17 cellular contexts compared by ENCODE assay signal in genomic region chr5:58241383-58241782, GRCh38.
A peak's percentile ranks its signal among the peaks of the same experiment; 100 is the strongest.
DNase-seq lines count a peak whose midpoint lies in the region; ATAC-seq and TF ChIP-seq lines count a peak whose summit lies in the region.
"Had no signal": no experiment of that assay in that cellular context is flagged by ENCODE, and none has a peak within 500 bp of the region (broad histone marks: within the 10 kb centered on the region; RNA-seq: fewer than 3 reads in every experiment).

No MANE protein-coding gene starts in this region.

- no peak overlapping the region for H3K9ac ChIP-seq in IMR-90 (ENCODE audit: low read depth, low read length)
- no peak overlapping the region for H3K9ac ChIP-seq in subcutaneous abdominal adipose tissue (ENCODE audit: low read length in 5 of 5)
- H3K9ac ChIP-seq: BLaER1 treated with 17β-estradiol and CSF1 and Interleukin-3, amounts not matched to agents 10 nM and 100 nM had no signal

- H3K27ac Mint-ChIP-seq in activated CD8-positive, alpha-beta T cell treated with anti-CD3 and anti-CD28 coated beads for 36 hours = no peak overlapping the region
- H3K27ac Mint-ChIP-seq: stimulated activated naive CD8-positive, alpha-beta T cell treated with anti-CD3 and anti-CD28 coated beads, Interleukin-15, Interleukin-2, amounts not matched to agents 100 ng/mL and 50 ng/mL, for 24 hours had no signal

- H3K4me2 ChIP-seq in IMR-90 (ENCODE audit: low read depth, low read length) = no peak overlapping the region
- H3K4me2 ChIP-seq: BLaER1 treated with 17β-estradiol and CSF1 and Interleukin-3, amounts not matched to agents 10 nM and 100 nM had no signal

- dilution Hi-C loops in IMR-90 (cut with HindIII; ENCODE audit: low sequenced_read_pairs, unreplicated experiment) = no loop called here

- peak overlapping the region; percentile 87 for H3K4ac ChIP-seq in IMR-90 (ENCODE audit: low read depth, low read length)

- CTCF ChIA-PET in IMR-90 (lab: Yijun Ruan, JAX) = no interaction called here
- CTCF ChIA-PET in activated CD8-positive, alpha-beta T cell treated with anti-CD3 and anti-CD28 coated beads for 36 hours (lab: Charles Lee) = no interaction called here

- H3K4me1 ChIP-seq in IMR-90 (ENCODE audit: control insufficient read depth, insufficient read depth, low read length) (peaks cover 6% of the 10 kb centered on the region), subcutaneous abdominal adipose tissue (ENCODE audit: control insufficient read depth in 5 of 5, insufficient read depth in 5 of 5, low read length in 5 of 5) (peaks cover 0 to 29% (median 0%) of the 10 kb centered on the region in 5 donors)

- H3K36me3 Mint-ChIP-seq in activated CD8-positive, alpha-beta T cell treated with anti-CD3 and anti-CD28 coated beads for 36 hours (ENCODE audit: low read depth) = no peaks in the 10 kb centered on the region

- peak overlapping the region; percentile 87 for H2BK20ac ChIP-seq in IMR-90 (ENCODE audit: low read depth, low read length)

- no peak overlapping the region for H2AK9ac ChIP-seq in IMR-90 (replicated peaks; ENCODE audit: low read depth, low read length, poor library complexity)

- H4K20me1 ChIP-seq in IMR-90 (ENCODE audit: insufficient read depth, low read length) = no peaks in the 10 kb centered on the region
- H4K20me1 ChIP-seq: BLaER1 treated with 17β-estradiol and CSF1 and Interleukin-3, amounts not matched to agents 10 nM and 100 nM had no signal

- H3K27me3 ChIP-seq in IMR-90 (ENCODE audit: control insufficient read depth, insufficient read depth, low read length) = no peaks in the 10 kb centered on the region
- H3K27me3 ChIP-seq in subcutaneous abdominal adipose tissue (ENCODE audit: control insufficient read depth in 5 of 5, insufficient read depth in 4 of 5, low read length in 5 of 5) = no peaks in the 10 kb centered on the region
- H3K27me3 ChIP-seq: BLaER1 treated with 17β-estradiol and CSF1 and Interleukin-3, amounts not matched to agents 10 nM and 100 nM had no signal

- H2BK120ac ChIP-seq in IMR-90 (ENCODE audit: low read depth, low read length) = peak overlapping the region; percentile 94

- H4K91ac ChIP-seq in IMR-90 (ENCODE audit: insufficient read depth, low read depth, low read length) = peak overlapping the region; percentile 77

- peak overlapping the region; percentile 67; the same call in 1 of the 2 replicates for H3K23ac ChIP-seq in IMR-90 (ENCODE audit: low read depth, low read length)

- POLR2A ChIA-PET in IMR-90 (lab: Charles Lee; ENCODE audit: unreplicated experiment) = no interaction called here
- POLR2A ChIA-PET in activated CD8-positive, alpha-beta T cell treated with anti-CD3 and anti-CD28 coated beads for 36 hours (lab: Charles Lee) = no interaction called here

- no peak overlapping the region for H3K56ac ChIP-seq in IMR-90 (ENCODE audit: extremely low read depth, insufficient read depth, low read length)

- H4K8ac ChIP-seq in IMR-90 (ENCODE audit: low read depth in 2 of 2, low read length in 2 of 2) = peak overlapping the region; percentile 7 to 53; a peak in 2 of 4 replicates

- in situ Hi-C loops in IMR-90 (cut with MboI; ENCODE audit: low sequenced_read_pairs) = no loop called here

- H3K27me3 Mint-ChIP-seq in activated CD8-positive, alpha-beta T cell treated with anti-CD3 and anti-CD28 coated beads for 36 hours = peaks cover 6% of the 10 kb centered on the region

- H2AFZ ChIP-seq in IMR-90 (replicated peaks; ENCODE audit: low read length, poor library complexity) = peak overlapping the region; percentile 64

- no peaks in the 10 kb centered on the region for H3K4me1 Mint-ChIP-seq in activated CD8-positive, alpha-beta T cell treated with anti-CD3 and anti-CD28 coated beads for 36 hours (ENCODE audit: low read depth)

- H3K27ac ChIP-seq in IMR-90 (ENCODE audit: insufficient read depth, low read length) = peak overlapping the region; percentile 30; the same call in 1 of the 2 replicates
- peak overlapping the region; percentile 52 for H3K27ac ChIP-seq in subcutaneous abdominal adipose tissue (ENCODE audit: low read depth, low read length)
- H3K27ac ChIP-seq in coronary artery = no peak overlapping the region
- H3K27ac ChIP-seq: BLaER1 treated with 17β-estradiol and CSF1 and Interleukin-3, amounts not matched to agents 10 nM and 100 nM had no signal

- peak overlapping the region; percentile 84 for H3K14ac ChIP-seq in IMR-90 (replicated peaks; ENCODE audit: low read depth, low read length)

- H2AK5ac ChIP-seq in IMR-90 (ENCODE audit: low read depth, low read length) = peak overlapping the region; percentile 88

- H3K18ac ChIP-seq in IMR-90 (ENCODE audit: low read depth, low read length) = peak overlapping the region; percentile 93

- peak overlapping the region; percentile 41 for H2BK5ac ChIP-seq in IMR-90 (ENCODE audit: low read depth, low read length, poor library complexity, severe bottlenecking)

- peak overlapping the region; percentile 38; the same call in 1 of the 2 replicates for H4K5ac ChIP-seq in IMR-90 (ENCODE audit: low read depth, low read length)

- TF ChIP-seq CTCF in IMR-90 (conservative IDR thresholded peaks at IDR 0.05; ENCODE audit: low read depth, low read length) (no peak), coronary artery (IDR thresholded peaks at IDR 0.05) (no peak)
- TF ChIP-seq CTCF in activated CD8-positive, alpha-beta T cell treated with anti-CD3 and anti-CD28 coated beads for 36 hours (IDR thresholded peaks at IDR 0.05) = no peak

- no peak overlapping the region for H3K4me3 ChIP-seq in IMR-90 (ENCODE audit: insufficient read depth, low read depth, low read length)
- H3K4me3 ChIP-seq in subcutaneous abdominal adipose tissue (ENCODE audit: low read depth in 1 of 5, low read length in 5 of 5) = no peak overlapping the region
- H3K4me3 ChIP-seq in coronary artery = no peak overlapping the region
- H3K4me3 ChIP-seq: BLaER1 treated with 17β-estradiol and CSF1 and Interleukin-3, amounts not matched to agents 10 nM and 100 nM had no signal

- no CpG with 5 or more reads among the region's 3 CpGs for WGBS in IMR-90 (ENCODE audit: extremely low coverage in 2 of 2, insufficient read length in 1 of 2), 2 experiments

- TF ChIP-seq POLR2A in IMR-90 (IDR thresholded peaks at IDR 0.05; ENCODE audit: low read depth, low read length) = no peak

- DNase-seq in IMR-90 (peak; percentile 20), dermis blood vessel endothelial cell (peak; percentile 99), kidney glomerular epithelial cell (lab: John Stamatoyannopoulos, UW) (peak; percentile 12), coronary artery (ENCODE audit: low spot score) (no peak), GDM1 (lab: John Stamatoyannopoulos, UW) (no peak)
- no peak for DNase-seq in activated CD8-positive, alpha-beta T cell treated with anti-CD3 and anti-CD28 coated beads for 36 hours
- DNase-seq: activated CD8-positive, alpha-beta memory T cell treated with anti-CD3 and anti-CD28 coated beads for 24 hours; activated naive CD4-positive, alpha-beta T cell; caudate nucleus; erythroblast; NCI-H146; NCI-H510A; RPMI8226 had no signal

- H3K9me3 ChIP-seq in IMR-90 (ENCODE audit: control insufficient read depth, insufficient read depth, low read length) = no peaks in the 10 kb centered on the region
- H3K9me3 ChIP-seq in subcutaneous abdominal adipose tissue (ENCODE audit: control insufficient read depth in 5 of 5, low read length in 5 of 5) = no peaks in the 10 kb centered on the region
- H3K9me3 ChIP-seq: BLaER1 treated with 17β-estradiol and CSF1 and Interleukin-3, amounts not matched to agents 10 nM and 100 nM had no signal

- no peaks in the 10 kb centered on the region for H3K36me3 ChIP-seq in IMR-90 (ENCODE audit: control insufficient read depth, insufficient read depth, low read length)
- H3K36me3 ChIP-seq in subcutaneous abdominal adipose tissue (ENCODE audit: control insufficient read depth in 5 of 5, insufficient read depth in 5 of 5, low read length in 5 of 5) = no peaks in the 10 kb centered on the region
- H3K36me3 ChIP-seq: BLaER1 treated with 17β-estradiol and CSF1 and Interleukin-3, amounts not matched to agents 10 nM and 100 nM had no signal

- ATAC-seq in IMR-90 (ENCODE audit: low read depth) = no peak
- ATAC-seq in activated CD8-positive, alpha-beta T cell treated with anti-CD3 and anti-CD28 coated beads for 36 hours = no peak
- ATAC-seq: sciatic nerve had no signal

- no peaks in the 10 kb centered on the region for H3K79me1 ChIP-seq in IMR-90 (ENCODE audit: low read depth in 1 of 2, low read length in 2 of 2)

- intact Hi-C loops in IMR-90 (cut with micrococcal nuclease) = loop anchor here (5.0 kb wide), 1 partner anchor 216 kb away; no protein-coding TSS in a partner anchor
- intact Hi-C loops in activated CD8-positive, alpha-beta T cell treated with anti-CD3 and anti-CD28 coated beads for 36 hours (cut with micrococcal nuclease) = no loop called here

- H3K9me3 Mint-ChIP-seq in activated CD8-positive, alpha-beta T cell treated with anti-CD3 and anti-CD28 coated beads for 36 hours = no peaks in the 10 kb centered on the region
- H3K9me3 Mint-ChIP-seq: stimulated activated naive CD8-positive, alpha-beta T cell treated with anti-CD3 and anti-CD28 coated beads, Interleukin-15, Interleukin-2, amounts not matched to agents 100 ng/mL and 50 ng/mL, for 24 hours had no signal

- no peak for TF ChIP-seq RAD21 in IMR-90 (IDR thresholded peaks at IDR 0.05; ENCODE audit: low read length)

- no peak overlapping the region for H3K4me3 Mint-ChIP-seq in activated CD8-positive, alpha-beta T cell treated with anti-CD3 and anti-CD28 coated beads for 36 hours
- H3K4me3 Mint-ChIP-seq: stimulated activated naive CD8-positive, alpha-beta T cell treated with anti-CD3 and anti-CD28 coated beads, Interleukin-15, Interleukin-2, amounts not matched to agents 100 ng/mL and 50 ng/mL, for 24 hours had no signal

- no TSS peak for BruUV-seq in IMR-90 (replicated peaks; lab: Mats Ljungman, UMichigan)

- peak overlapping the region; percentile 75 for H2BK15ac ChIP-seq in IMR-90 (ENCODE audit: low read depth, low read length)

- peaks cover 5% of the 10 kb centered on the region; the same call in 1 of the 2 replicates for H3K9me1 ChIP-seq in IMR-90 (ENCODE audit: insufficient read depth, low read length)

TF ChIP-seq in IMR-90, 13 proteins besides CTCF, POLR2A, EP300 and RAD21 (continues in another document):
- TF ChIP-seq FOS (IDR thresholded peaks at IDR 0.05; ENCODE audit: low read depth, low read length) = no peak
- TF ChIP-seq, protein P1, sequence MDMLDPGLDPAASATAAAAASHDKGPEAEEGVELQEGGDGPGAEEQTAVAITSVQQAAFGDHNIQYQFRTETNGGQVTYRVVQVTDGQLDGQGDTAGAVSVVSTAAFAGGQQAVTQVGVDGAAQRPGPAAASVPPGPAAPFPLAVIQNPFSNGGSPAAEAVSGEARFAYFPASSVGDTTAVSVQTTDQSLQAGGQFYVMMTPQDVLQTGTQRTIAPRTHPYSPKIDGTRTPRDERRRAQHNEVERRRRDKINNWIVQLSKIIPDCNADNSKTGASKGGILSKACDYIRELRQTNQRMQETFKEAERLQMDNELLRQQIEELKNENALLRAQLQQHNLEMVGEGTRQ (IDR thresholded peaks at IDR 0.05; ENCODE audit: low read depth, low read length) = no peak
- TF ChIP-seq SMC3 (IDR thresholded peaks at IDR 0.05; ENCODE audit: low read depth, low read length) = no peak
- no peak for TF ChIP-seq MXI1 (IDR thresholded peaks at IDR 0.05; ENCODE audit: borderline replicate concordance, low read depth, low read length)
- no peak for TF ChIP-seq CHD1 (IDR thresholded peaks at IDR 0.05; ENCODE audit: low read depth, low read length)
- no peak for TF ChIP-seq BHLHE40 (IDR thresholded peaks at IDR 0.05; ENCODE audit: low read depth, low read length)

Comparison
In these comparisons a context has a peak if more than half of its experiments do, and no peak if none do; other contexts are left out.
1. DNase-seq: peak in IMR-90 (single experiment), dermis blood vessel endothelial cell (single experiment) and kidney glomerular epithelial cell (single experiment); none in activated CD8-positive, alpha-beta T cell treated with anti-CD3 and anti-CD28 coated beads for 36 hours (single experiment), coronary artery (single experiment) and GDM1 (single experiment).
2. H3K27ac ChIP-seq: peak in IMR-90 (single experiment) and subcutaneous abdominal adipose tissue (single experiment); none in coronary artery (0 of 2).